Comparison of ENCODE assay signal across 28 cellular contexts in the genomic region with DNA sequence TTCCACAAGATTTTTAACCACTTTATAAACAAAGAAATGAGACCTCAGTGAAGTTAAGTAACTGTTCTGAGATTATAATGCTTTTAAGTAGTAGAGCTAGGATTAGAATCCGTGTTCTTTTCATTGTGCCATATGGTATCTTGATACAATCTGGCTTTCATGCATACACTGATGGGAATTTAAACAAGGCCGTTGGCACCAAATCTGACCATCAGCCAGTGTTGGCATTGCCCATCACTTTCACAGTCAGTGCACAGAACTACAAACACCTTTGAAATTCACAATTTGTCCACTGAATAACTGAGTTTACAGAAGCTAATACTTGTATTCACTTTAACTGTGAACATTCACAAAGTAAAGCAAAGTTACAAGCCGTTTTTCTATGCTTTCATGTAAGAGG.
"Had no signal": no experiment of that assay in that cellular context is flagged by ENCODE, and none has a peak within 500 bp of the region (broad histone marks: within the 10 kb centered on the region; RNA-seq: fewer than 3 reads in every experiment).

No MANE protein-coding gene starts in this region.

- FAIRE-seq: astrocyte had no signal

- H3K4me3 ChIP-seq: esophagus muscularis mucosa, heart right ventricle, left lung, lower lobe of right lung, mucosa of descending colon, testis, transverse colon, uterus had no signal

- H3K4me1 ChIP-seq: esophagus muscularis mucosa, foreskin keratinocyte, heart right ventricle, left lung, lower lobe of right lung, testis, transverse colon, uterus had no signal

- H3K27me3 ChIP-seq: brain microvascular endothelial cell, foreskin keratinocyte, left lung, testis, transverse colon, uterus had no signal

- H3K36me3 ChIP-seq: brain microvascular endothelial cell, esophagus muscularis mucosa, heart right ventricle, left lung, lower lobe of right lung, transverse colon, uterus had no signal

- DNase-seq: activated CD4-positive, alpha-beta memory T cell treated with anti-CD3 and anti-CD28 coated beads for 36 hours; activated CD4-positive, CD25-positive, alpha-beta regulatory T cell treated with anti-CD3 and anti-CD28 coated beads, Interleukin-2, amount 50 U/mL, for 72 hours; activated CD8-positive, alpha-beta memory T cell treated with anti-CD3 and anti-CD28 coated beads, Interleukin-2, amount 50 U/mL, for 4 hours; activated effector memory CD4-positive, alpha-beta T cell treated with anti-CD3 and anti-CD28 coated beads, Interleukin-2, amount 50 U/mL, for 16 hours; activated naive CD4-positive, alpha-beta T cell treated with anti-CD3 and anti-CD28 coated beads, Interleukin-2, amount 10 ng/mL, durations not matched to agents 7 days and 5 days; activated T-cell treated with anti-CD3 and anti-CD28 coated beads, Interleukin-2, amount 50 U/mL, for 1 hour; amniotic stem cell; brain microvascular endothelial cell; endodermal cell; foreskin keratinocyte; heart right ventricle; kidney glomerular epithelial cell; left lung; lower lobe of right lung; mucosa of descending colon; posterior cingulate gyrus; right cardiac atrium; stimulated activated CD4-positive, alpha-beta T cell treated with anti-CD3 and anti-CD28 coated beads, Interleukin-15, amount 100 ng/mL, for 24 hours; stimulated activated CD4-positive, alpha-beta T cell treated with anti-CD3 and anti-CD28 coated beads, Interleukin-2, amount 100 ng/mL, for 24 hours; stimulated activated naive CD4-positive, alpha-beta T cell treated with Interleukin-2 at 50 U/mL for 16 hours; T-helper 17 cell; T1000; testis; transverse colon; uterus had no signal

- H3K9me3 ChIP-seq: mucosa of descending colon, testis had no signal

- H3K27ac ChIP-seq: brain microvascular endothelial cell, esophagus muscularis mucosa, foreskin keratinocyte, heart right ventricle, left lung, lower lobe of right lung, testis, transverse colon, uterus had no signal

- ATAC-seq: foreskin keratinocyte; heart right ventricle; left lung; lower lobe of right lung; mucosa of descending colon; natural killer cell treated with Interleukin-12 subunit alpha and Interleukin-12 subunit beta and Interleukin-15 and Interleukin-18, amount 100 ng/mL, for 72 hours; right cardiac atrium; T-helper 17 cell had no signal
